In the genomic region with DNA sequence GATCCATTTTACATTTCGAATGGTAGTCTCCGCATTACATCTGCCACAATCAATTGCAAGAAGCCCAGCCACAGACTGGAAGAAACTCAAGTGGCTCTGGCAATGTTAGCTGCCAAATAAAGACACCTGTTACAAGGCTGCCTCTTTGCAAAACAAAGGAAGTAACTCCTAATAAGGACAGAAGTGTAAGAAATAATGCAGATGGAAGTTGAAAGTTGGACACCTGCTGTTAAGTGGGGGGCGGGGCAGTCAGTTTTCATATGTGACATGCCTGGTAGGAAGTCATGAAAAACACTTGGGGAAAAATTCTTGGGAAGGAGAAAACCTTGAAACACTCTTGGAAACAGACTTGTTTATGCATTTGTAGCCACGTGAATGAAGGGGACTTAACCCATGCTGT, we compare ENCODE assay signal across 11 cellular contexts. TPM values are rescaled to one million over a fixed set of nuclear protein-coding genes. Genes with fewer than 3 reads are reported as not detected.
DNase-seq lines count a peak whose midpoint lies in the region; ATAC-seq, FAIRE-seq and TF ChIP-seq lines count a peak whose summit lies in the region.
"Had no signal": no experiment of that assay in that cellular context is flagged by ENCODE, and none has a peak within 500 bp of the region (broad histone marks: within the 10 kb centered on the region; RNA-seq: fewer than 3 reads in every experiment).

No MANE protein-coding gene starts in this region.

- no peak for DNase-seq in GM18507 (ENCODE audit: extremely low spot score, insufficient read length, low read depth)
- no peak for DNase-seq in H54 (ENCODE audit: insufficient read length, low spot score)
- peak; percentile 64 for DNase-seq in endodermal cell
- no peak for DNase-seq in AML-193 (lab: John Stamatoyannopoulos, UW)
- no peak for DNase-seq in stimulated activated naive CD4-positive, alpha-beta T cell (lab: John Stamatoyannopoulos, UW)
- DNase-seq in inferior parietal cortex (ENCODE audit: extremely low spot score), result no peak
- DNase-seq: islet precursor cell, spleen, uterus had no signal

- H3K27ac ChIP-seq in endodermal cell (ENCODE audit: low read depth, low read length), result no peak overlapping the region
- H3K27ac ChIP-seq: spleen, uterus had no signal

- H3F3A ChIP-seq in Loucy (ENCODE audit: low read depth), result 0 out of 2 replicates have a peak, but pooled peaks cover 8% of the 10 kb centered on the region

- H3K9ac ChIP-seq in Loucy (ENCODE audit: low read depth, low read length, poor library complexity, severe bottlenecking) (peak overlapping the region; percentile 44), endodermal cell (ENCODE audit: extremely low read depth, low read length, poor library complexity, severe bottlenecking) (no peak overlapping the region)

- H3K36me3 ChIP-seq in Loucy (ENCODE audit: insufficient read depth, low read length) (no peaks in the 10 kb centered on the region), endodermal cell (ENCODE audit: control insufficient read depth, insufficient read depth, low read length) (no peaks in the 10 kb centered on the region)
- H3K36me3 ChIP-seq: spleen, uterus had no signal

- no peaks in the 10 kb centered on the region for H3K27me3 ChIP-seq in Loucy (ENCODE audit: insufficient read depth, low read length, poor library complexity, severe bottlenecking)
- H3K27me3 ChIP-seq in endodermal cell (ENCODE audit: control insufficient read depth, insufficient read depth, low read length, poor library complexity, severe bottlenecking), result no peaks in the 10 kb centered on the region
- H3K27me3 ChIP-seq: spleen, uterus had no signal

- H3K4me1 ChIP-seq in Loucy (ENCODE audit: insufficient read depth, low read length, poor library complexity, severe bottlenecking) (peaks cover 24% of the 10 kb centered on the region), endodermal cell (ENCODE audit: control insufficient read depth, insufficient read depth, low read length) (no peaks in the 10 kb centered on the region)
- H3K4me1 ChIP-seq: uterus had no signal

- H3K9me2 ChIP-seq in Loucy (replicated peaks; ENCODE audit: low read depth, low read length), result no peaks in the 10 kb centered on the region

- H3K9me3 ChIP-seq in Loucy (ENCODE audit: insufficient read depth, low read depth, low read length) (no peaks in the 10 kb centered on the region), endodermal cell (ENCODE audit: control insufficient read depth, low read length) (no peaks in the 10 kb centered on the region)
- H3K9me3 ChIP-seq: spleen, uterus had no signal

- TF ChIP-seq CTCF in Loucy (conservative IDR thresholded peaks at IDR 0.05; ENCODE audit: low read length) (no peak), endodermal cell (conservative IDR thresholded peaks at IDR 0.05) (no peak)

- peak overlapping the region; percentile 90 for H2AFZ ChIP-seq in Loucy (ENCODE audit: low read length)

- H3K4me3 Mint-ChIP-seq in endodermal cell, result no peak overlapping the region

- peaks cover 2% of the 10 kb centered on the region for H3K4me1 Mint-ChIP-seq in endodermal cell

- H4K20me1 ChIP-seq in Loucy (ENCODE audit: insufficient read depth, low read length, poor library complexity, severe bottlenecking), result no peaks in the 10 kb centered on the region

- peak overlapping the region; percentile 46 for H3K4me2 ChIP-seq in Loucy (ENCODE audit: low read depth, low read length, poor library complexity, severe bottlenecking)

- H3K79me2 ChIP-seq in Loucy (ENCODE audit: insufficient read depth, low read length), result no peaks in the 10 kb centered on the region

- H3K27me3 Mint-ChIP-seq in endodermal cell (ENCODE audit: insufficient read depth), result no peaks in the 10 kb centered on the region

- ATAC-seq in HG03521 (IDR thresholded peaks at IDR 0.05; ENCODE audit: unreplicated experiment), result no peak

- H3K9me3 Mint-ChIP-seq in endodermal cell, result no peaks in the 10 kb centered on the region

- no peak for TF ChIP-seq POLR2A in H54 (IDR thresholded peaks at IDR 0.05; ENCODE audit: low read depth, low read length)

- H3K4me3 ChIP-seq in Loucy (ENCODE audit: low read length, poor library complexity, severe bottlenecking) (peak overlapping the region; percentile 2), endodermal cell (ENCODE audit: low read length) (no peak overlapping the region)
- H3K4me3 ChIP-seq: spleen, uterus had no signal

- no peaks in the 10 kb centered on the region for H3K36me3 Mint-ChIP-seq in endodermal cell (ENCODE audit: low read depth)

- 51 to 59% methylated on average over 4 of the region's 4 CpGs for WGBS in endodermal cell (ENCODE audit: insufficient coverage in 1 of 2, insufficient read length in 1 of 2), 2 experiments

- FAIRE-seq in GM18507 (lab: Jason Lieb, UNC), result peak; percentile 84
- FAIRE-seq in H54 (lab: Jason Lieb, UNC), result peak; percentile 43

- H3K27ac Mint-ChIP-seq in endodermal cell, result no peak overlapping the region

RNA-seq across cellular contexts. Expression of a gene that starts 54.1 kb away (rescaled TPM):
- 10 to 100 TPM; 76.8 to 81.3 TPM for total RNA-seq in endodermal cell
- polyA plus RNA-seq in endodermal cell (2013, experiment 1 of 2), result 71.9 TPM
- polyA plus RNA-seq in endodermal cell (2013, experiment 2 of 2), result 59.1 TPM
